26 cellular contexts compared by ENCODE assay signal in the genomic region with DNA sequence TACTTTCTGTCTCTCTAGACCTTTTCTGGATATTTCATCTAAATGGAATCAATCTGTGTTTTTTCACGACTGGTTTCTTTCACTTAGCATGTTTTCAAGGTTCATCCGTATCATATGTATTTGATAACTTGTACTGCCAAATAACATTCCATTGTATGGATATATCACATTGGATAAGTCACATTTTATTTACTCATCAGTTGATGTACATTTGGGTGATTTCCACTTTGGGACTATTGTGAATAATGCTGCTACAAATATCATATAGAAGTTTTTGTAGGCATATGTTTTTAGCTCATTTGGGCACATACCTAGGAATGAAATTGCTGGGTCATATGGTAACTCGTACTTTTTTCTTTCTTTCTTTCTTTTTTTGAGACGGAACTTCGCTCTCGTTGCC. TPM values are rescaled to one million over a fixed set of nuclear protein-coding genes. Genes with fewer than 3 reads are reported as not detected.
A peak's percentile ranks its signal among the peaks of the same experiment; 100 is the strongest.
DNase-seq lines count a peak whose midpoint lies in the region; ATAC-seq and TF ChIP-seq lines count a peak whose summit lies in the region.
"Had no signal": no experiment of that assay in that cellular context is flagged by ENCODE, and none has a peak within 500 bp of the region (broad histone marks: within the 10 kb centered on the region; RNA-seq: fewer than 3 reads in every experiment).

No MANE protein-coding gene starts in this region.

- H3K4me1 Mint-ChIP-seq in CD4-positive, alpha-beta T cell (ENCODE audit: low read depth): peaks cover 27% of the 10 kb centered on the region
- peaks cover 29% of the 10 kb centered on the region for H3K4me1 Mint-ChIP-seq in CD8-positive, alpha-beta T cell (ENCODE audit: low read depth)
- peaks cover 24% of the 10 kb centered on the region for H3K4me1 Mint-ChIP-seq in activated CD8-positive, alpha-beta T cell treated with anti-CD3 and anti-CD28 coated beads, Interleukin-2, amount 10 ng/mL, durations not matched to agents 7 days and 5 days (ENCODE audit: low read depth)
- H3K4me1 Mint-ChIP-seq in memory B cell: peaks cover 14% of the 10 kb centered on the region

- H3K9me3 Mint-ChIP-seq in CD4-positive, alpha-beta T cell: no peaks in the 10 kb centered on the region
- H3K9me3 Mint-ChIP-seq in CD8-positive, alpha-beta T cell: no peaks in the 10 kb centered on the region
- H3K9me3 Mint-ChIP-seq in activated CD8-positive, alpha-beta T cell treated with anti-CD3 and anti-CD28 coated beads, Interleukin-2, amount 10 ng/mL, durations not matched to agents 7 days and 5 days (ENCODE audit: insufficient read depth): no peaks in the 10 kb centered on the region
- H3K9me3 Mint-ChIP-seq in memory B cell: no peaks in the 10 kb centered on the region
- H3K9me3 Mint-ChIP-seq: dendritic cell treated with granulocyte-macrophage colony-stimulating factor and Interleukin-4, amounts not matched to agents 40 ng/mL and 50 ng/mL, for 4 days; H9 had no signal

- DNase-seq in CD4-positive, alpha-beta T cell: no peak
- DNase-seq in CD8-positive, alpha-beta T cell: no peak
- no peak for DNase-seq in activated CD8-positive, alpha-beta T cell treated with anti-CD3 and anti-CD28 coated beads, Interleukin-2, amount 10 ng/mL, durations not matched to agents 7 days and 5 days
- no peak for DNase-seq in memory B cell (ENCODE audit: low spot score in 2 of 2)
- DNase-seq in activated CD4-positive, alpha-beta T cell treated with anti-CD3 and anti-CD28 coated beads, Interleukin-2, amount 50 U/mL, for 1 hour: no peak
- DNase-seq: activated CD4-positive, alpha-beta T cell treated with anti-CD3 and anti-CD28 coated beads for 36 hours; DMS79; H9; IMR-90; islet precursor cell; left ventricle myocardium inferior; NCI-H146; NCI-H2107; NCI-H446; NCI-H774; psoas muscle; stimulated activated CD4-positive, alpha-beta T cell treated with anti-CD3 and anti-CD28 coated beads, Interleukin-4, amount 100 ng/mL, for 1 hour; T-helper 9 cell; thyroid gland had no signal

- H3K4me1 ChIP-seq in CD8-positive, alpha-beta T cell (ENCODE audit: insufficient read depth, low read length): peaks cover 8% of the 10 kb centered on the region

- CTCF ChIA-PET in CD4-positive, alpha-beta T cell (lab: Charles Lee): interaction anchor here (1.3 kb wide), 1 partner anchor 22 kb away, joined by 4 read pairs; no protein-coding TSS in a partner anchor
- CTCF ChIA-PET in CD8-positive, alpha-beta T cell (lab: Charles Lee): interaction anchor here (0.9 kb wide), 1 partner anchor 63 kb away, joined by 3 read pairs; no protein-coding TSS in a partner anchor
- CTCF ChIA-PET in activated CD8-positive, alpha-beta T cell treated with anti-CD3 and anti-CD28 coated beads, Interleukin-2, amount 10 ng/mL, durations not matched to agents 7 days and 5 days (lab: Charles Lee): interaction anchor here (1.4 kb wide), 1 partner anchor 22 kb away, joined by 3 read pairs; no protein-coding TSS in a partner anchor

- no peak overlapping the region for H3K4me3 Mint-ChIP-seq in CD4-positive, alpha-beta T cell
- H3K4me3 Mint-ChIP-seq in CD8-positive, alpha-beta T cell: no peak overlapping the region
- H3K4me3 Mint-ChIP-seq in activated CD8-positive, alpha-beta T cell treated with anti-CD3 and anti-CD28 coated beads, Interleukin-2, amount 10 ng/mL, durations not matched to agents 7 days and 5 days: no peak overlapping the region
- H3K4me3 Mint-ChIP-seq in memory B cell: no peak overlapping the region
- H3K4me3 Mint-ChIP-seq: activated CD4-positive, alpha-beta T cell treated with anti-CD3 and anti-CD28 coated beads for 36 hours; dendritic cell treated with granulocyte-macrophage colony-stimulating factor and Interleukin-4, amounts not matched to agents 40 ng/mL and 50 ng/mL, for 4 days; H9 had no signal

- H3K36me3 Mint-ChIP-seq in CD4-positive, alpha-beta T cell (ENCODE audit: low read depth): peaks cover 66% of the 10 kb centered on the region
- peaks cover 47% of the 10 kb centered on the region for H3K36me3 Mint-ChIP-seq in CD8-positive, alpha-beta T cell
- peaks cover 41% of the 10 kb centered on the region for H3K36me3 Mint-ChIP-seq in activated CD8-positive, alpha-beta T cell treated with anti-CD3 and anti-CD28 coated beads, Interleukin-2, amount 10 ng/mL, durations not matched to agents 7 days and 5 days (ENCODE audit: low read depth)
- H3K36me3 Mint-ChIP-seq in memory B cell: peaks cover 16% of the 10 kb centered on the region

- no peak overlapping the region for H3K4me3 ChIP-seq in CD8-positive, alpha-beta T cell (ENCODE audit: low read depth, low read length)
- H3K4me3 ChIP-seq: BLaER1 treated with 17β-estradiol and CSF1 and Interleukin-3, amounts not matched to agents 10 nM and 100 nM; left ventricle myocardium inferior; psoas muscle; sigmoid colon; thyroid gland had no signal

- no peak for TF ChIP-seq CTCF in CD4-positive, alpha-beta T cell (IDR thresholded peaks at IDR 0.05)
- no peak for TF ChIP-seq CTCF in CD8-positive, alpha-beta T cell (IDR thresholded peaks at IDR 0.05)

- no peak for ATAC-seq in CD4-positive, alpha-beta T cell (ENCODE audit: poor library complexity)
- ATAC-seq in CD8-positive, alpha-beta T cell: no peak
- no peak for ATAC-seq in activated CD8-positive, alpha-beta T cell treated with anti-CD3 and anti-CD28 coated beads, Interleukin-2, amount 10 ng/mL, durations not matched to agents 7 days and 5 days
- no peak for ATAC-seq in memory B cell (ENCODE audit: low read depth)
- ATAC-seq in GM18502 (IDR thresholded peaks at IDR 0.05; ENCODE audit: poor library complexity, unreplicated experiment): no peak
- ATAC-seq in HG03135 (IDR thresholded peaks at IDR 0.05; ENCODE audit: unreplicated experiment): no peak
- ATAC-seq: activated CD4-positive, alpha-beta T cell treated with anti-CD3 and anti-CD28 coated beads for 36 hours; esophagus mucosa; psoas muscle had no signal

- H3K27ac Mint-ChIP-seq in CD4-positive, alpha-beta T cell: peak overlapping the region; percentile 32
- peak overlapping the region; percentile 69 for H3K27ac Mint-ChIP-seq in CD8-positive, alpha-beta T cell
- H3K27ac Mint-ChIP-seq in activated CD8-positive, alpha-beta T cell treated with anti-CD3 and anti-CD28 coated beads, Interleukin-2, amount 10 ng/mL, durations not matched to agents 7 days and 5 days: peak overlapping the region; percentile 1
- H3K27ac Mint-ChIP-seq in memory B cell: peak overlapping the region; percentile 15
- H3K27ac Mint-ChIP-seq: activated CD4-positive, alpha-beta T cell treated with anti-CD3 and anti-CD28 coated beads for 36 hours; dendritic cell treated with granulocyte-macrophage colony-stimulating factor and Interleukin-4, amounts not matched to agents 40 ng/mL and 50 ng/mL, for 4 days had no signal

- intact Hi-C loops in CD4-positive, alpha-beta T cell (cut with DNase I, micrococcal nuclease): no loop called here
- intact Hi-C loops in CD8-positive, alpha-beta T cell (cut with DNase I, micrococcal nuclease): loop anchor here (10.0 kb wide), 3 partner anchors 216 to 756 kb away; partner anchors contain the start of genes ARID1A (in 1 of the 2), GPN2 (in 1 of the 2) and WDTC1 (in 1 of the 2)

- H3K27me3 ChIP-seq in CD4-positive, alpha-beta T cell (ENCODE audit: control insufficient read depth, insufficient read depth, low read length): no peaks in the 10 kb centered on the region
- no peaks in the 10 kb centered on the region for H3K27me3 ChIP-seq in CD8-positive, alpha-beta T cell (ENCODE audit: insufficient read depth, low read length)
- H3K27me3 ChIP-seq: BLaER1 treated with 17β-estradiol and CSF1 and Interleukin-3, amounts not matched to agents 10 nM and 100 nM; sigmoid colon; thyroid gland had no signal

- H3K36me3 ChIP-seq in CD8-positive, alpha-beta T cell (ENCODE audit: insufficient read depth, low read length): peaks cover 23% of the 10 kb centered on the region

- POLR2A ChIA-PET in CD4-positive, alpha-beta T cell (lab: Charles Lee): interaction anchor here (1.2 kb wide), 1 partner anchor 22 kb away, joined by 4 read pairs; no protein-coding TSS in a partner anchor
- POLR2A ChIA-PET in CD8-positive, alpha-beta T cell (lab: Charles Lee): no interaction called here
- POLR2A ChIA-PET in activated CD8-positive, alpha-beta T cell treated with anti-CD3 and anti-CD28 coated beads, Interleukin-2, amount 10 ng/mL, durations not matched to agents 7 days and 5 days (lab: Charles Lee): interaction anchor here (1.0 kb wide), 1 partner anchor 14 kb away, joined by 3 read pairs; no protein-coding TSS in a partner anchor

- H3K9me3 ChIP-seq in CD4-positive, alpha-beta T cell (ENCODE audit: control insufficient read depth, low read length): no peaks in the 10 kb centered on the region
- no peaks in the 10 kb centered on the region for H3K9me3 ChIP-seq in CD8-positive, alpha-beta T cell (ENCODE audit: low read length)
- H3K9me3 ChIP-seq: BLaER1 treated with 17β-estradiol and CSF1 and Interleukin-3, amounts not matched to agents 10 nM and 100 nM; left ventricle myocardium inferior; psoas muscle; sigmoid colon; thyroid gland had no signal

- H3K27me3 Mint-ChIP-seq in CD4-positive, alpha-beta T cell: no peaks in the 10 kb centered on the region
- H3K27me3 Mint-ChIP-seq in CD8-positive, alpha-beta T cell (ENCODE audit: low read depth): no peaks in the 10 kb centered on the region
- H3K27me3 Mint-ChIP-seq in activated CD8-positive, alpha-beta T cell treated with anti-CD3 and anti-CD28 coated beads, Interleukin-2, amount 10 ng/mL, durations not matched to agents 7 days and 5 days (ENCODE audit: low read depth): no peaks in the 10 kb centered on the region
- no peaks in the 10 kb centered on the region for H3K27me3 Mint-ChIP-seq in memory B cell
- H3K27me3 Mint-ChIP-seq: activated CD4-positive, alpha-beta T cell treated with anti-CD3 and anti-CD28 coated beads for 36 hours; dendritic cell treated with granulocyte-macrophage colony-stimulating factor and Interleukin-4, amounts not matched to agents 40 ng/mL and 50 ng/mL, for 4 days had no signal

- no peak overlapping the region for H3K27ac ChIP-seq in CD4-positive, alpha-beta T cell (ENCODE audit: low read depth, low read length)
- H3K27ac ChIP-seq in CD8-positive, alpha-beta T cell (ENCODE audit: low read depth, low read length): no peak overlapping the region
- H3K27ac ChIP-seq: BLaER1 treated with 17β-estradiol and CSF1 and Interleukin-3, amounts not matched to agents 10 nM and 100 nM; left ventricle myocardium inferior; psoas muscle; sigmoid colon; thyroid gland; VCaP had no signal

RNA-seq across cellular contexts. Expression of gene HMGN2, which starts 6.7 kb away (rescaled TPM):
- 100 to 1,000 TPM; 323 to 330 TPM for total RNA-seq in CD4-positive, alpha-beta T cell
- total RNA-seq in CD8-positive, alpha-beta T cell: 100 to 1,000 TPM; 280 to 292 TPM
- 1,000 to 10,000 TPM; 1,268 to 1,303 TPM for total RNA-seq in activated CD8-positive, alpha-beta T cell treated with anti-CD3 and anti-CD28 coated beads, Interleukin-2, amount 10 ng/mL, durations not matched to agents 7 days and 5 days

RNA-seq across cellular contexts. Expression of gene DHDDS, which starts 46.9 kb away (rescaled TPM):
- 10 to 100 TPM; 26.3 to 26.8 TPM for total RNA-seq in CD4-positive, alpha-beta T cell
- total RNA-seq in CD8-positive, alpha-beta T cell: 10 to 100 TPM; 23.9 to 29.2 TPM
- total RNA-seq in activated CD8-positive, alpha-beta T cell treated with anti-CD3 and anti-CD28 coated beads, Interleukin-2, amount 10 ng/mL, durations not matched to agents 7 days and 5 days: 10 to 100 TPM; 48.3 to 49.5 TPM

RNA-seq across cellular contexts. Expression of gene RPS6KA1, which starts 50.6 kb away (rescaled TPM):
- 10 to 100 TPM; 29.1 to 29.6 TPM for total RNA-seq in CD4-positive, alpha-beta T cell
- 10 to 100 TPM; 25.8 to 30.3 TPM for total RNA-seq in CD8-positive, alpha-beta T cell
- total RNA-seq in activated CD8-positive, alpha-beta T cell treated with anti-CD3 and anti-CD28 coated beads, Interleukin-2, amount 10 ng/mL, durations not matched to agents 7 days and 5 days: 100 to 1,000 TPM; 179 to 193 TPM

Comparison
In these comparisons a context has a peak if more than half of its experiments do, and no peak if none do; other contexts are left out.
1. H3K27ac Mint-ChIP-seq: peak in every context shown above with its lines; median percentile 69 in CD8-positive, alpha-beta T cell; 32 in CD4-positive, alpha-beta T cell; 15 in memory B cell; 1 in activated CD8-positive, alpha-beta T cell treated with anti-CD3 and anti-CD28 coated beads, Interleukin-2, amount 10 ng/mL, durations not matched to agents 7 days and 5 days.
2. RNA of gene RPS6KA1, which starts 50.6 kb away (total RNA-seq): 179 to 193 TPM in activated CD8-positive, alpha-beta T cell treated with anti-CD3 and anti-CD28 coated beads, Interleukin-2, amount 10 ng/mL, durations not matched to agents 7 days and 5 days; 25.8 to 30.3 TPM in CD8-positive, alpha-beta T cell and 29.1 to 29.6 TPM in CD4-positive, alpha-beta T cell; every median in the first group is over 4 times any median in the second.
3. intact Hi-C loops: an anchor here in CD8-positive, alpha-beta T cell (10.0 kb wide); none called in CD4-positive, alpha-beta T cell.